1 cellular context compared by ENCODE assay signal in the genomic region with DNA sequence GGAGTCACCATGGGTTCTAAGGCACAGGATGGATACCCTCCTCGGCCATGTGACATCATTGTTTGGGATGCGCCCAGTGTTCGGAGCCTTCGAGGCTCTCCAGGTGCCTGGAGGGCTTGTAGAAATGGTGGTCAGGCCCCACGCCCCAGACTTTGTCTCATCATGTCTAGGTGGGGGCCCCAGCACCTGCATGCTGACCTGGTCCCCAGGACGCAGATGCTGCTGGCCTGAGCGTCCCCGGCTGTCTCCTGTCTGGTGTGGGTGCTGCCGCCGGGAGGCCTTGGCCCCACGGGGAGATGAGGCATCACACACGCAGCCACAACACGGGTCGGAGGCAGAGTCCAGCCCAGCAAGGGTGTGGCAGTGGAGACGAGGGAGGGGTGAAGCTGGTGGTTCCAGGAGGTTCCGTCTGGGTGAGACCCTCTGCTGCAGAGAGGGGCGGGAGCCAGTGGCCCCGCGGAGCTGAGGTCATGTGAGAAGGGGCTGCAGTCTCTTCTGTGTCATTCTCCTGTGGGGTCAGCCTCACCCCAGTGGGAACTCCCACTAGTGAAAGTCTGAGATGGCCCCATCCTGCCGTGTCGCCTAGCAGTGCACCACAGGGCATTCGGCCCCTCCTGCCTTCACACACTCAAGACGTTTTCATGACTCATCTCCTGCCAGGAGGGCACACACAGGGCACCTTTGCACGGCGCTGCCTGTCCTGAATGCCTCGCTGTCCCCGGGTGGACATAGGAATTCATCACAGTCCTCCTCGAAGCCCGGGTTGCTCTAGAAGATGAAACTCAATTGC.
TF ChIP-seq lines count a peak whose summit lies in the region.

No MANE protein-coding gene starts in this region.

TF ChIP-seq in H1, 55 proteins besides CTCF, POLR2A, EP300 and RAD21:
- TF ChIP-seq SUZ12 (IDR thresholded peaks at IDR 0.05; ENCODE audit: low read length), result no peak
- no peak for TF ChIP-seq JUN (IDR thresholded peaks at IDR 0.05; ENCODE audit: low read depth, low read length)
- no peak for TF ChIP-seq NANOG (IDR thresholded peaks at IDR 0.05; ENCODE audit: insufficient read depth, low read depth, low read length, poor library complexity, severe bottlenecking)
- TF ChIP-seq CEBPB (IDR thresholded peaks at IDR 0.05; ENCODE audit: low read depth, low read length), result no peak
- TF ChIP-seq TBP (IDR thresholded peaks at IDR 0.05; ENCODE audit: low read depth, low read length), result no peak
- no peak for TF ChIP-seq TAF1 (IDR thresholded peaks at IDR 0.05; ENCODE audit: low read depth, low read length)
- TF ChIP-seq PHF8 (conservative IDR thresholded peaks at IDR 0.05; ENCODE audit: low read depth, low read length), result no peak
- no peak for TF ChIP-seq CBX5 (IDR thresholded peaks at IDR 0.05; ENCODE audit: low read depth, low read length)
- no peak for TF ChIP-seq SIN3A (conservative IDR thresholded peaks at IDR 0.05 in 1 of 2, IDR thresholded peaks at IDR 0.05 in 1 of 2; ENCODE audit: low read depth in 1 of 2, low read length in 2 of 2)
- no peak for TF ChIP-seq RNF2 (IDR thresholded peaks at IDR 0.05; ENCODE audit: borderline replicate concordance, low read depth, low read length, missing control alignments, poor library complexity, severe bottlenecking)
- no peak for TF ChIP-seq ZNF274 (IDR thresholded peaks at IDR 0.05; ENCODE audit: borderline replicate concordance, extremely low read depth, low read length)
- TF ChIP-seq RXRA (IDR thresholded peaks at IDR 0.05; ENCODE audit: insufficient read depth, low read depth, low read length), result no peak
- TF ChIP-seq MAX (IDR thresholded peaks at IDR 0.05), result no peak
- no peak for TF ChIP-seq SP4 (IDR thresholded peaks at IDR 0.05; ENCODE audit: low read length)
- TF ChIP-seq YY1 (IDR thresholded peaks at IDR 0.05; ENCODE audit: low read depth, low read length), result no peak
- no peak for TF ChIP-seq FOSL1 (IDR thresholded peaks at IDR 0.05; ENCODE audit: insufficient read depth, low read depth, low read length)
